ENCODE assay signal across 21 cellular contexts in genomic region chr2:240384711-240385450, GRCh38. TPM values are rescaled to one million over a fixed set of nuclear protein-coding genes. Genes with fewer than 3 reads are reported as not detected.
A peak's percentile ranks its signal among the peaks of the same experiment; 100 is the strongest.
DNase-seq lines count a peak whose midpoint lies in the region; ATAC-seq and TF ChIP-seq lines count a peak whose summit lies in the region.
"Had no signal": no experiment of that assay in that cellular context is flagged by ENCODE, and none has a peak within 500 bp of the region (broad histone marks: within the 10 kb centered on the region; RNA-seq: fewer than 3 reads in every experiment).

No MANE protein-coding gene starts in this region.

- H3K36me3 ChIP-seq in BE2C, result no peaks in the 10 kb centered on the region
- no peaks in the 10 kb centered on the region for H3K36me3 ChIP-seq in IMR-90 (ENCODE audit: control insufficient read depth, insufficient read depth, low read length)
- no peaks in the 10 kb centered on the region for H3K36me3 ChIP-seq in trophoblast cell (ENCODE audit: control insufficient read depth in 1 of 2, insufficient read depth in 2 of 2, low read length in 2 of 2)
- H3K36me3 ChIP-seq: ovary, Peyer's patch, right lobe of liver had no signal

- H3K23ac ChIP-seq in IMR-90 (ENCODE audit: low read depth, low read length) (no peak overlapping the region; the same call in 1 of the 2 replicates), trophoblast cell (ENCODE audit: low read length) (no peak overlapping the region)

- H3K18ac ChIP-seq in IMR-90 (ENCODE audit: low read depth, low read length) (no peak overlapping the region), trophoblast cell (ENCODE audit: low read length) (no peak overlapping the region)

- H3K79me1 ChIP-seq in IMR-90 (ENCODE audit: low read depth in 1 of 2, low read length in 2 of 2) (peaks cover 0 to 22% of the 10 kb centered on the region in 2 experiments; a peak in 2 of 4 replicates), trophoblast cell (ENCODE audit: low read length) (no peaks in the 10 kb centered on the region)

- no peaks in the 10 kb centered on the region for H3K9me3 ChIP-seq in BE2C
- H3K9me3 ChIP-seq in IMR-90 (ENCODE audit: control insufficient read depth, insufficient read depth, low read length), result peaks cover 3% of the 10 kb centered on the region; the same call in 1 of the 2 replicates
- no peaks in the 10 kb centered on the region for H3K9me3 ChIP-seq in trophoblast cell (ENCODE audit: insufficient read depth, low read depth, low read length)
- H3K9me3 ChIP-seq: ovary, Peyer's patch, right lobe of liver had no signal

- peak overlapping the region; percentile 27; the same call in 2 of the 3 replicates for H2BK15ac ChIP-seq in IMR-90 (ENCODE audit: low read depth, low read length)

- in situ Hi-C loops in IMR-90 (cut with MboI; ENCODE audit: low sequenced_read_pairs), result no loop called here

- H4K20me1 ChIP-seq in IMR-90 (ENCODE audit: insufficient read depth, low read length), result no peaks in the 10 kb centered on the region

- no TSS peak for BruUV-seq in IMR-90 (replicated peaks; lab: Mats Ljungman, UMichigan)

- TF ChIP-seq POLR2A in IMR-90 (IDR thresholded peaks at IDR 0.05; ENCODE audit: low read depth, low read length), result no peak

- H3K9ac ChIP-seq in IMR-90 (ENCODE audit: low read depth, low read length) (no peak overlapping the region), trophoblast cell (ENCODE audit: low read length) (no peak overlapping the region)

- H3K4me1 ChIP-seq in BE2C, result peaks cover 7% of the 10 kb centered on the region; the same call in 1 of the 2 replicates
- peaks cover 11% of the 10 kb centered on the region for H3K4me1 ChIP-seq in IMR-90 (ENCODE audit: control insufficient read depth, insufficient read depth, low read length)
- H3K4me1 ChIP-seq in trophoblast cell (ENCODE audit: control insufficient read depth in 1 of 2, insufficient read depth in 2 of 2, low read length in 2 of 2), result no peaks in the 10 kb centered on the region
- H3K4me1 ChIP-seq: Peyer's patch, right lobe of liver had no signal

- 90% methylated on average over 12 of the region's 15 CpGs; no CpG with 5 or more reads in 1 of the 2 experiments for WGBS in IMR-90 (ENCODE audit: extremely low coverage in 2 of 2, insufficient read length in 1 of 2), 2 experiments
- no CpG with 5 or more reads among the region's 15 CpGs for WGBS in trophoblast cell (ENCODE audit: extremely low coverage, insufficient coverage, insufficient read length)

- H4K91ac ChIP-seq in IMR-90 (ENCODE audit: insufficient read depth, low read depth, low read length), result peak overlapping the region; percentile 63; the same call in 1 of the 2 replicates
- no peak overlapping the region for H4K91ac ChIP-seq in trophoblast cell (ENCODE audit: low read depth, low read length)

- no peak overlapping the region for H3K56ac ChIP-seq in IMR-90 (ENCODE audit: extremely low read depth, insufficient read depth, low read length)

- peak; percentile 5 for DNase-seq in BE2C
- no peak for DNase-seq in IMR-90
- peak; percentile 29 for DNase-seq in choroid plexus epithelial cell (ENCODE audit: low read depth)
- peak; percentile 49 to 71 for DNase-seq in trophoblast cell
- DNase-seq in NCI-H446 (lab: John Stamatoyannopoulos, UW), result no peak
- no peak for DNase-seq in NCI-H187 (lab: John Stamatoyannopoulos, UW)
- DNase-seq in MV-4-11 (lab: John Stamatoyannopoulos, UW), result no peak
- DNase-seq: activated naive CD4-positive, alpha-beta T cell treated with anti-CD3 and anti-CD28 coated beads for 36 hours; activated T-cell treated with anti-CD3 and anti-CD28 coated beads, Interleukin-2, amount 50 U/mL, for 1 hour; amniotic stem cell; DMS 273 treated with DMSO at 0.1 percent for 48 hours; mammary epithelial cell; NCI-H1417; NCI-H510A treated with DMSO at 0.1 percent for 48 hours; NK-92 treated with Interleukin-12 subunit alpha and Interleukin-12 subunit beta, amount 100 ng/mL, for 24 hours had no signal

- TF ChIP-seq CTCF in BE2C (IDR thresholded peaks at IDR 0.05; ENCODE audit: low read depth, low read length), result no peak
- TF ChIP-seq CTCF in IMR-90 (conservative IDR thresholded peaks at IDR 0.05; ENCODE audit: low read depth, low read length), result no peak
- peak; percentile 20 for TF ChIP-seq CTCF in choroid plexus epithelial cell (conservative IDR thresholded peaks at IDR 0.05; ENCODE audit: low read depth, low read length)

- H4K5ac ChIP-seq in IMR-90 (ENCODE audit: low read depth, low read length), result no peak overlapping the region

- POLR2A ChIA-PET in IMR-90 (lab: Charles Lee; ENCODE audit: unreplicated experiment), result no interaction called here

- H2AFZ ChIP-seq in IMR-90 (replicated peaks; ENCODE audit: low read length, poor library complexity) (peak overlapping the region; percentile 65), trophoblast cell (ENCODE audit: insufficient read depth, low read length, poor library complexity) (no peak overlapping the region)

- TF ChIP-seq RAD21 in IMR-90 (IDR thresholded peaks at IDR 0.05; ENCODE audit: low read length), result no peak

- H3K27ac ChIP-seq in IMR-90 (ENCODE audit: insufficient read depth, low read length) (no peak overlapping the region), trophoblast cell (ENCODE audit: low read depth, low read length) (no peak overlapping the region)
- H3K27ac ChIP-seq: ovary, Peyer's patch, right lobe of liver had no signal

- peak overlapping the region; percentile 72 for H2BK20ac ChIP-seq in IMR-90 (ENCODE audit: low read depth, low read length)

- H2BK12ac ChIP-seq in trophoblast cell (ENCODE audit: low read length), result no peak overlapping the region

- H3K27me3 ChIP-seq in BE2C (no peaks in the 10 kb centered on the region), IMR-90 (ENCODE audit: control insufficient read depth, insufficient read depth, low read length) (no peaks in the 10 kb centered on the region), trophoblast cell (ENCODE audit: insufficient read depth, low read length) (no peaks in the 10 kb centered on the region)
- H3K27me3 ChIP-seq: ovary, Peyer's patch, right lobe of liver had no signal

- H2BK5ac ChIP-seq in IMR-90 (ENCODE audit: low read depth, low read length, poor library complexity, severe bottlenecking) (no peak overlapping the region), trophoblast cell (ENCODE audit: low read depth, low read length, poor library complexity) (no peak overlapping the region)

- H3K4ac ChIP-seq in IMR-90 (ENCODE audit: low read depth, low read length) (peak overlapping the region; percentile 77), trophoblast cell (ENCODE audit: low read depth, low read length) (no peak overlapping the region)

- no peak overlapping the region for H3K4me2 ChIP-seq in IMR-90 (ENCODE audit: low read depth, low read length)
- no peak overlapping the region for H3K4me2 ChIP-seq in trophoblast cell (ENCODE audit: low read length)

- H2AK5ac ChIP-seq in IMR-90 (ENCODE audit: low read depth, low read length), result peak overlapping the region; percentile 81
- no peak overlapping the region for H2AK5ac ChIP-seq in trophoblast cell (ENCODE audit: low read length)

- H3K4me3 ChIP-seq in BE2C (ENCODE audit: low read depth, low read length) (no peak overlapping the region), IMR-90 (ENCODE audit: insufficient read depth, low read depth, low read length) (no peak overlapping the region), choroid plexus epithelial cell (ENCODE audit: low read depth, low read length) (no peak overlapping the region), trophoblast cell (ENCODE audit: low read depth, low read length) (no peak overlapping the region)
- H3K4me3 ChIP-seq: ovary, Peyer's patch, right lobe of liver had no signal

- CTCF ChIA-PET in IMR-90 (lab: Yijun Ruan, JAX), result no interaction called here

- ATAC-seq in IMR-90 (ENCODE audit: low read depth) (no peak), HG02678 (IDR thresholded peaks at IDR 0.05; ENCODE audit: unreplicated experiment) (no peak)
- ATAC-seq: activated CD4-positive, CD25-positive, alpha-beta regulatory T cell treated with anti-CD3 and anti-CD28 coated beads, Interleukin-2, amount 50 U/mL, for 24 hours; SK-N-SH treated with all-trans-retinoic acid at 6 μM for 48 hours had no signal

- dilution Hi-C loops in IMR-90 (cut with HindIII; ENCODE audit: low sequenced_read_pairs, unreplicated experiment), result no loop called here

- H3K14ac ChIP-seq in IMR-90 (replicated peaks; ENCODE audit: low read depth, low read length), result peak overlapping the region; percentile 79
- no peak overlapping the region for H3K14ac ChIP-seq in trophoblast cell (ENCODE audit: low read length)

- H4K12ac ChIP-seq in trophoblast cell (ENCODE audit: low read depth, low read length), result no peak overlapping the region

- peak overlapping the region; percentile 71 for H2AK9ac ChIP-seq in IMR-90 (replicated peaks; ENCODE audit: low read depth, low read length, poor library complexity)

- no peak overlapping the region for H4K8ac ChIP-seq in IMR-90 (ENCODE audit: low read depth in 2 of 2, low read length in 2 of 2)
- H4K8ac ChIP-seq in trophoblast cell (ENCODE audit: low read depth, low read length), result no peak overlapping the region

- H3K79me2 ChIP-seq in trophoblast cell (ENCODE audit: control insufficient read depth, insufficient read depth, low read length, poor library complexity), result no peaks in the 10 kb centered on the region

- peaks cover 22% of the 10 kb centered on the region for H3K9me1 ChIP-seq in IMR-90 (ENCODE audit: insufficient read depth, low read length)

- H2BK120ac ChIP-seq in IMR-90 (ENCODE audit: low read depth, low read length), result peak overlapping the region; percentile 78
- H2BK120ac ChIP-seq in trophoblast cell (ENCODE audit: insufficient read depth, low read length, poor library complexity), result no peak overlapping the region

- intact Hi-C loops in IMR-90 (cut with micrococcal nuclease), result loop anchor here (2.0 kb wide), 1 partner anchor 50 kb away; the partner anchor contains the start of gene GPC1

TF ChIP-seq in IMR-90, 13 proteins besides CTCF, POLR2A, EP300 and RAD21:
- 0 out of 2 replicates have a peak, but pooled peaks have one; percentile 32 for TF ChIP-seq CEBPB (IDR thresholded peaks at IDR 0.05; ENCODE audit: low read depth, low read length)
- no peak for TF ChIP-seq MAZ (IDR thresholded peaks at IDR 0.05; ENCODE audit: borderline replicate concordance, low read depth, low read length)

RNA-seq across cellular contexts. Expression of gene GPC1, which starts 50.6 kb away (rescaled TPM):
- polyA plus RNA-seq in BE2C (2012; ENCODE audit: insufficient read depth, insufficient read length, low read depth), result 46.0 TPM
- total RNA-seq in IMR-90 (2012; rRNA removed), result 16.0 and 18.6 TPM in 2 replicates
- 211 and 222 TPM in 2 replicates for polyA plus RNA-seq in IMR-90 (2012; rRNA removed)
- 148 and 334 TPM in 2 replicates for polyA plus RNA-seq in IMR-90 (2012; cell fraction: cytosol; rRNA removed)
- polyA plus RNA-seq in IMR-90 (2012; cell fraction: nucleus; rRNA removed; ENCODE audit: low replicate concordance), result 193 and 494 TPM in 2 replicates
- polyA plus RNA-seq in trophoblast cell (2013), result 114 and 122 TPM in 2 replicates

Comparison
In these comparisons a context has a peak if more than half of its experiments do, and no peak if none do; other contexts are left out.
1. DNase-seq: peak in BE2C (single experiment), choroid plexus epithelial cell (single experiment) and trophoblast cell (2 of 2); none in IMR-90 (single experiment), NCI-H446 (0 of 2), NCI-H187 (0 of 2) and MV-4-11 (single experiment).